In genomic region chr2:200758341-200758740, GRCh38 we compare ENCODE assay signal across 18 cellular contexts.
"Had no signal": no experiment of that assay in that cellular context is flagged by ENCODE, and none has a peak within 500 bp of the region (broad histone marks: within the 10 kb centered on the region; RNA-seq: fewer than 3 reads in every experiment).

No MANE protein-coding gene starts in this region.

- H3K36me3 ChIP-seq: heart left ventricle, neutrophil, stomach, thoracic aorta, transverse colon had no signal

- H3K27me3 ChIP-seq: neutrophil, stomach, transverse colon had no signal

- ATAC-seq: esophagus mucosa; heart left ventricle; mucosa of descending colon; naive thymus-derived CD8-positive, alpha-beta T cell had no signal

- H3K4me3 ChIP-seq: dorsolateral prefrontal cortex, heart left ventricle, mucosa of descending colon, stomach, thoracic aorta, transverse colon had no signal

- H3K27ac ChIP-seq: dorsolateral prefrontal cortex, heart left ventricle, neutrophil, stomach, thoracic aorta, transverse colon had no signal

- H3K9me3 ChIP-seq: heart left ventricle, mucosa of descending colon, neutrophil, stomach, thoracic aorta, transverse colon had no signal

- DNase-seq: cortex of kidney; dorsolateral prefrontal cortex; effector CD8-positive, alpha-beta T cell; heart left ventricle; hypothalamus; kidney glomerular epithelial cell; mucosa of descending colon; naive thymus-derived CD8-positive, alpha-beta T cell; posterior cingulate gyrus; small intestine; stimulated activated CD4-positive, alpha-beta T cell treated with anti-CD3 and anti-CD28 coated beads, Interleukin-12 subunit alpha, Interleukin-12 subunit beta, amount 100 ng/mL, for 4 hours; stimulated activated naive CD4-positive, alpha-beta T cell; stomach; substantia nigra; transverse colon had no signal
